ENCODE assay signal across 9 cellular contexts in the genomic region with DNA sequence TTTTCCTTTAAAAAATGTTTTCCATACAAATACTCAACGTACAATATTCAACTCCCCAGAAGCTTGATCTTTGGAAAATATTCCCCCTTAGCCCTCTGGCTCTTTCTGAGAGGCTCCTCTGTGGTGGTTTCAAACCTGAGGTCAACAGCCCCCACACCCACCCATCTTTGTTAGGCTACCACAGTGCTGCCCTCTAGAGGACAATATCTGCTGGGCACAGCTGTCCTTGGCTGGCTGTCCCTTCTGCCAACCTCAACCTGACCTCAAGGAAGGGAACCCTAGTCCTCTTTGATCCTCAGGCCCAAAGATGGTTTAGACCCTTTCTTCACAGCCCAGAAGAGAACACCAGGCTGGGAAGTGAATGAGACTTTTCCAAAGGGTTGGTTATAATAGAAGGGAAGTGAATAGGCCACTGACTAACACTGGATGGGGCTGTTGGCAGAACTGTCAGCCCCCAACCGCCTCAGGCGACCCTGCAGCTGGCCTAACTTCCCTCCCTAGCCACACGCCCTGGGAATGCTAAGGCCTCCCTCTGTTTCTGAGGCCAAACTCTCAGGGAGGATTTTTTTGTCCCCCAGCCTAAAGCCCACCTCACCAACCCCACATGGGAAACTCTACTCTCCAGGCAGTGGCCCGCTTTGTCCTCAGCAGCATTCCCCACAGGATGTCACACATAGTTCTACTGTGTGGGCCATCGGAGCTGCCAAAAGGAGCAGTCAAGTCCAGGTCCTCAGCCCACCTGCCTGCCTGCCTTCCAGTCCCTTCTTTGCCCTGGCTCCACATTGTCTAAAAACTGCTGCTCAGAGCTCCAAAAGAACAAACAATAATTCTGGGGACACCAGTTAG. TPM values are rescaled to one million over a fixed set of nuclear protein-coding genes. Genes with fewer than 3 reads are reported as not detected.
DNase-seq lines count a peak whose midpoint lies in the region; ATAC-seq, FAIRE-seq and TF ChIP-seq lines count a peak whose summit lies in the region.
"Had no signal": no experiment of that assay in that cellular context is flagged by ENCODE, and none has a peak within 500 bp of the region (broad histone marks: within the 10 kb centered on the region; RNA-seq: fewer than 3 reads in every experiment).

No MANE protein-coding gene starts in this region.

- H2AK5ac ChIP-seq in H9 (ENCODE audit: insufficient read length, low read length): no peak overlapping the region

- H3K9me3 ChIP-seq in Caco-2 (no peaks in the 10 kb centered on the region), H9 (ENCODE audit: control insufficient read depth, low read depth, low read length) (no peaks in the 10 kb centered on the region), HepG2 (ENCODE audit: low read length) (no peaks in the 10 kb centered on the region)

- H3K4me2 ChIP-seq in H9 (ENCODE audit: insufficient read depth, insufficient read length, low read length): no peak overlapping the region
- H3K4me2 ChIP-seq in HepG2 (ENCODE audit: low read depth, low read length): peak overlapping the region; percentile 53

- H3K27ac Mint-ChIP-seq in Caco-2 (ENCODE audit: unreplicated experiment) (peak overlapping the region; percentile 97), H9 (no peak overlapping the region), WTC11 (no peak overlapping the region)
- H3K27ac Mint-ChIP-seq: activated B cell treated with CpG ODN at 0.5 μM for 24 hours had no signal

- TF ChIP-seq RAD21 in HepG2 (CRISPR knock-in tag; IDR thresholded peaks at IDR 0.05): no peak

- ATAC-seq in WTC11 (peak; percentile 77), HepG2 (peak; percentile 88), GM18498 (IDR thresholded peaks at IDR 0.05; ENCODE audit: unreplicated experiment) (no peak)

- no peak overlapping the region for H2BK15ac ChIP-seq in H9 (ENCODE audit: low read depth, low read length)

- no peaks in the 10 kb centered on the region for H3K36me3 Mint-ChIP-seq in Caco-2 (ENCODE audit: insufficient read depth, unreplicated experiment)
- peaks cover 0 to 16% (median 2%) of the 10 kb centered on the region in 3 experiments; a peak in 2 of 7 replicates for H3K36me3 Mint-ChIP-seq in H9 (ENCODE audit: insufficient read depth in 1 of 3, low read depth in 3 of 3)
- no peaks in the 10 kb centered on the region for H3K36me3 Mint-ChIP-seq in WTC11

- no peak overlapping the region for H2BK5ac ChIP-seq in H9 (ENCODE audit: insufficient read length, low read length)

- intact Hi-C loops in Caco-2 (cut with micrococcal nuclease; ENCODE audit: unreplicated experiment): loop anchor here (1.0 to 2.0 kb wide), 3 partner anchors 39 to 149 kb away; no protein-coding TSS in a partner anchor
- intact Hi-C loops in HepG2 (cut with micrococcal nuclease; ENCODE audit: unreplicated experiment): loop anchor here (5.0 kb wide), 1 partner anchor 39 kb away; no protein-coding TSS in a partner anchor

- no peak overlapping the region; the same call in 1 of the 2 replicates for H3K14ac ChIP-seq in H9 (ENCODE audit: insufficient read depth, low read length)

- POLR2A ChIA-PET in Caco-2 (lab: Charles Lee): no interaction called here
- POLR2A ChIA-PET in WTC11 (lab: Charles Lee): no interaction called here
- POLR2A ChIA-PET in HepG2 (lab: Yijun Ruan, JAX): interaction anchor here (1.4 kb wide), 1 partner anchor 206 kb away, joined by 4 read pairs; no protein-coding TSS in a partner anchor

- no peaks in the 10 kb centered on the region for H3K9me3 Mint-ChIP-seq in Caco-2 (ENCODE audit: unreplicated experiment)
- peaks cover 66 to 68% of the 10 kb centered on the region in 2 experiments for H3K9me3 Mint-ChIP-seq in H9
- no peaks in the 10 kb centered on the region for H3K9me3 Mint-ChIP-seq in WTC11
- H3K9me3 Mint-ChIP-seq: activated B cell treated with CpG ODN at 0.5 μM for 24 hours had no signal

- H3T11ph ChIP-seq in H9 (ENCODE audit: low read length): no peak overlapping the region

- H3K18ac ChIP-seq in H9 (ENCODE audit: insufficient read length, low read depth, low read length): no peak overlapping the region

- H2BK12ac ChIP-seq in H9 (ENCODE audit: insufficient read length, low read depth, low read length): no peak overlapping the region

- H3K79me1 ChIP-seq in H9 (ENCODE audit: insufficient read depth, low read depth, low read length, poor library complexity, severe bottlenecking): no peaks in the 10 kb centered on the region

- H3K79me2 ChIP-seq in H9 (ENCODE audit: insufficient read depth, low read length): no peaks in the 10 kb centered on the region
- no peaks in the 10 kb centered on the region for H3K79me2 ChIP-seq in HepG2 (ENCODE audit: insufficient read depth, low read length)

- H4K20me1 ChIP-seq in H9 (ENCODE audit: control insufficient read depth, insufficient read depth, insufficient read length) (no peaks in the 10 kb centered on the region), HepG2 (ENCODE audit: insufficient read depth, low read length) (no peaks in the 10 kb centered on the region)

- no peak for TF ChIP-seq POLR2A in HepG2 (IDR thresholded peaks at IDR 0.05; ENCODE audit: insufficient read depth in 1 of 2, low read depth in 2 of 2, low read length in 2 of 2)

- H3K4me1 ChIP-seq in Caco-2: peaks cover 35% of the 10 kb centered on the region
- H3K4me1 ChIP-seq in H9 (ENCODE audit: insufficient read depth, low read length): peaks cover 4% of the 10 kb centered on the region; the same call in 1 of the 2 replicates
- H3K4me1 ChIP-seq in HepG2 (ENCODE audit: insufficient read depth, low read length): peaks cover 37% of the 10 kb centered on the region

- CTCF ChIA-PET in Caco-2 (lab: Charles Lee): interaction anchor here (1.4 kb wide), 1 partner anchor 39 kb away, joined by 5 read pairs; no protein-coding TSS in a partner anchor
- CTCF ChIA-PET in WTC11 (lab: Charles Lee): interaction anchor here (1.0 to 1.6 kb wide), 3 partner anchors 10 to 278 kb away, joined by 3 to 8 read pairs (median 4); no protein-coding TSS in a partner anchor
- CTCF ChIA-PET in HepG2 (lab: Yijun Ruan, JAX; ENCODE audit: low intra/inter-chr PET ratio, low total read pairs): no interaction called here

- H3K4me3 ChIP-seq in Caco-2 (ENCODE audit: low read depth, low read length): no peak overlapping the region
- no peak overlapping the region; a peak in 1 of 6 replicates for H3K4me3 ChIP-seq in HepG2 (replicated peaks in 1 of 3; ENCODE audit: insufficient read depth in 1 of 3, low read depth in 2 of 3, low read length in 3 of 3)

- in situ Hi-C loops in HepG2 (cut with HindIII; ENCODE audit: extremely low pct_ligation_motif_present, low pct_unique_long_range_greater_than_20kb): no loop called here

- no peak overlapping the region for H3K23ac ChIP-seq in H9 (ENCODE audit: insufficient read length, low read depth, low read length)

- H3K9ac ChIP-seq in H9 (ENCODE audit: extremely low read depth, insufficient read length, low read length): no peak overlapping the region
- no peak overlapping the region for H3K9ac ChIP-seq in HepG2 (ENCODE audit: insufficient read depth, low read depth, low read length)

- peaks cover 9% of the 10 kb centered on the region for H3K4me1 Mint-ChIP-seq in Caco-2 (ENCODE audit: low read depth, unreplicated experiment)
- H3K4me1 Mint-ChIP-seq in H9: peaks cover 23 to 29% of the 10 kb centered on the region in 2 experiments
- peaks cover 29% of the 10 kb centered on the region for H3K4me1 Mint-ChIP-seq in WTC11
- H3K4me1 Mint-ChIP-seq: activated B cell treated with CpG ODN at 0.5 μM for 24 hours had no signal

- FAIRE-seq in HepG2 (lab: Jason Lieb, UNC): peak; percentile 18

- BruUV-seq in Caco-2 (replicated peaks; lab: Mats Ljungman, UMichigan): no TSS peak
- no TSS peak for BruUV-seq in HepG2 (replicated peaks; lab: Mats Ljungman, UMichigan)

- DNase-seq in Caco-2 (peak; percentile 42 to 46), H9 (peak; percentile 76), WTC11 (ENCODE audit: low spot score) (peak; percentile 31), HepG2 (ENCODE audit: low spot score) (peak; percentile 29), DMS79 treated with DMSO at 0.1 percent for 48 hours (lab: John Stamatoyannopoulos, UW) (no peak), NCI-H2081 (lab: John Stamatoyannopoulos, UW) (no peak), cerebellar cortex (ENCODE audit: low spot score) (no peak)
- DNase-seq: activated B cell treated with CpG ODN at 0.5 μM for 24 hours had no signal

- no peak overlapping the region for H3K56ac ChIP-seq in H9 (ENCODE audit: insufficient read length, low read depth, low read length)

- no peaks in the 10 kb centered on the region for H3K23me2 ChIP-seq in H9 (ENCODE audit: insufficient read length, low read depth, low read length, poor library complexity, severe bottlenecking)

- no peak overlapping the region for H3K4ac ChIP-seq in H9 (ENCODE audit: low read depth, low read length)

- H3K36me3 ChIP-seq in Caco-2 (ENCODE audit: control insufficient read depth, insufficient read depth, low read length) (no peaks in the 10 kb centered on the region), HepG2 (replicated peaks in 1 of 2; ENCODE audit: control insufficient read depth in 1 of 2, insufficient read depth in 2 of 2, low read length in 2 of 2) (no peaks in the 10 kb centered on the region)

- H2AFZ ChIP-seq in H9 (ENCODE audit: low read length): no peak overlapping the region
- no peak overlapping the region for H2AFZ ChIP-seq in HepG2 (ENCODE audit: low read length)

- no peaks in the 10 kb centered on the region for H3K27me3 ChIP-seq in Caco-2 (replicated peaks; ENCODE audit: control insufficient read depth, insufficient read depth, low read length)
- no peaks in the 10 kb centered on the region for H3K27me3 ChIP-seq in H9 (ENCODE audit: insufficient read depth, low read length)
- H3K27me3 ChIP-seq in HepG2 (ENCODE audit: control insufficient read depth in 1 of 2, insufficient read depth in 2 of 2, low read length in 2 of 2): no peaks in the 10 kb centered on the region

- no peak overlapping the region for H2BK120ac ChIP-seq in H9 (ENCODE audit: low read depth, low read length, poor library complexity, severe bottlenecking)

- peak overlapping the region; percentile 59 for H3K4me3 Mint-ChIP-seq in Caco-2 (ENCODE audit: unreplicated experiment)
- no peak overlapping the region for H3K4me3 Mint-ChIP-seq in H9
- no peak overlapping the region for H3K4me3 Mint-ChIP-seq in WTC11
- H3K4me3 Mint-ChIP-seq: activated B cell treated with CpG ODN at 0.5 μM for 24 hours had no signal

- no CpG with 5 or more reads among the region's 6 CpGs for WGBS in H9 (ENCODE audit: extremely low coverage, insufficient read length, low lambda C conversion rate)
- WGBS in HepG2 (ENCODE audit: low lambda C conversion rate): 0% methylated on average over 2 of the region's 6 CpGs

- H4K8ac ChIP-seq in H9 (replicated peaks; ENCODE audit: insufficient read length, low read depth, low read length): no peak overlapping the region

- H4K5ac ChIP-seq in H9 (ENCODE audit: insufficient read length, low read depth, low read length): no peak overlapping the region

- no peak overlapping the region for H4K91ac ChIP-seq in H9 (ENCODE audit: insufficient read length, low read depth, low read length)

- H3K27ac ChIP-seq in H9 (ENCODE audit: insufficient read length, low read depth, low read length) (no peak overlapping the region), HepG2 (ENCODE audit: extremely low read length, insufficient read depth, low read length) (no peak overlapping the region)

- TF ChIP-seq CTCF in Caco-2 (IDR thresholded peaks at IDR 0.05; ENCODE audit: insufficient read depth in 1 of 2, low read depth in 1 of 2, low read length in 1 of 2, severe bottlenecking in 1 of 2, unreplicated experiment in 1 of 2): peak in 1 of 2 experiments; percentile 11
- TF ChIP-seq CTCF in H9 (conservative IDR thresholded peaks at IDR 0.05): peak; percentile 73
- TF ChIP-seq CTCF in WTC11 (IDR thresholded peaks at IDR 0.05): 0 out of 2 replicates have a peak, but pooled peaks have one; percentile 40
- TF ChIP-seq CTCF in HepG2 (CRISPR knock-in tag; IDR thresholded peaks at IDR 0.05): peak; percentile 68

- H3K27me3 Mint-ChIP-seq in Caco-2 (ENCODE audit: insufficient read depth, unreplicated experiment): no peaks in the 10 kb centered on the region
- H3K27me3 Mint-ChIP-seq in H9 (ENCODE audit: low read depth): no peaks in the 10 kb centered on the region
- no peaks in the 10 kb centered on the region for H3K27me3 Mint-ChIP-seq in WTC11 (ENCODE audit: low read depth)
- H3K27me3 Mint-ChIP-seq: activated B cell treated with CpG ODN at 0.5 μM for 24 hours had no signal

- no peak overlapping the region for H2BK20ac ChIP-seq in H9 (ENCODE audit: low read depth, low read length, poor library complexity, severe bottlenecking)

- TF ChIP-seq EP300 in HepG2 (IDR thresholded peaks at IDR 0.05; ENCODE audit: low read depth in 2 of 2, low read length in 2 of 2) (no peak), HepG2 (CRISPR knock-in tag; IDR thresholded peaks at IDR 0.05; ENCODE audit: borderline replicate concordance) (no peak)

RNA-seq across cellular contexts. Expression of gene NYX, which starts 34.3 kb away (rescaled TPM):
- total RNA-seq in Caco-2 (2022) (not detected in 2 replicates), H9 (2021) (not detected in 2 replicates), WTC11 (2021) (0.09 TPM in 1 of 3 replicates, not detected in the others), HepG2 (2016; rRNA removed; fragmentation: Illumina TruSeq; extraction: Trizol) (not detected in 2 replicates)
- total RNA-seq in HepG2 (2016; cell fraction: cytosol; rRNA removed; fragmentation: Illumina TruSeq; extraction: Trizol; ENCODE audit: low read depth): not detected in 2 replicates
- total RNA-seq in HepG2 (2016; cell fraction: insoluble cytoplasmic fraction; rRNA removed; fragmentation: Illumina TruSeq; extraction: Trizol): not detected in 2 replicates
- not detected in 2 replicates for total RNA-seq in HepG2 (2016; cell fraction: membrane; rRNA removed; fragmentation: Illumina TruSeq; extraction: Trizol)
- not detected in 2 replicates for total RNA-seq in HepG2 (2016; cell fraction: nucleus; rRNA removed; fragmentation: Illumina TruSeq; extraction: Trizol)
- not detected in 2 replicates for polyA plus RNA-seq in HepG2 (2011; rRNA removed)
- polyA plus RNA-seq in HepG2 (2011; cell fraction: cytosol; rRNA removed): not detected in 2 replicates
- not detected in 2 replicates for polyA plus RNA-seq in HepG2 (2011; cell fraction: nucleus; rRNA removed)
- polyA plus RNA-seq in HepG2 (2012): not detected in 2 replicates
- not detected in 2 replicates for polyA plus RNA-seq in HepG2 (2016; cell fraction: cytosol; fragmentation: Illumina TruSeq; extraction: Trizol; ENCODE audit: low read depth)
- not detected in 2 replicates for polyA plus RNA-seq in HepG2 (2016; cell fraction: insoluble cytoplasmic fraction; fragmentation: Illumina TruSeq; extraction: Trizol; ENCODE audit: low read depth)
- polyA plus RNA-seq in HepG2 (2016; cell fraction: membrane; fragmentation: Illumina TruSeq; extraction: Trizol; ENCODE audit: low read depth): not detected in 2 replicates
- not detected in 2 replicates for polyA plus RNA-seq in HepG2 (2016; cell fraction: nucleus; fragmentation: Illumina TruSeq; extraction: Trizol; ENCODE audit: insufficient read depth, low read depth)
- polyA minus RNA-seq in HepG2 (2011; rRNA and poly(A)+ RNA removed; ENCODE audit: low replicate concordance): 0.10 TPM in 1 of 2 replicates, not detected in the other
- not detected in 2 replicates for polyA minus RNA-seq in HepG2 (2011; cell fraction: cytosol; rRNA and poly(A)+ RNA removed)
- not detected in 2 replicates for polyA minus RNA-seq in HepG2 (2011; cell fraction: nucleus; rRNA and poly(A)+ RNA removed)
- total RNA-seq: activated B cell treated with CpG ODN at 0.5 μM for 24 hours had no signal

Comparison
In these comparisons a context has a peak if more than half of its experiments do, and no peak if none do; other contexts are left out.
1. DNase-seq: peak in Caco-2 (2 of 2), H9 (single experiment), WTC11 (single experiment) and HepG2 (single experiment); none in DMS79 treated with DMSO at 0.1 percent for 48 hours (single experiment), NCI-H2081 (0 of 2) and cerebellar cortex (single experiment).